Comparison of ENCODE assay signal across 21 cellular contexts in genomic region chr20:59999502-59999901, GRCh38.
"Had no signal": no experiment of that assay in that cellular context is flagged by ENCODE, and none has a peak within 500 bp of the region (broad histone marks: within the 10 kb centered on the region; RNA-seq: fewer than 3 reads in every experiment).

No MANE protein-coding gene starts in this region.

- ATAC-seq: Right ventricle myocardium inferior, SK-N-SH treated with all-trans-retinoic acid at 6 μM for 48 hours had no signal

- H3K36me3 ChIP-seq: SJCRH30 had no signal

- H3K9me3 ChIP-seq: SJCRH30 had no signal

- H3K27ac ChIP-seq: HL-60, RWPE1, SJCRH30 had no signal

- DNase-seq: KBM-7, NCI-H1092, NCI-H1105 treated with DMSO at 0.1 percent for 48 hours, NCI-H1417 treated with DMSO at 0.1 percent for 48 hours, NCI-H146, NCI-H1694 treated with DMSO at 0.1 percent for 48 hours, NCI-H2029, NCI-H2081 treated with DMSO at 0.1 percent for 48 hours, NCI-H2171, NCI-H226, NCI-H446, NCI-H510A, NCI-H524 treated with DMSO at 0.1 percent for 48 hours, NCI-H69, NCI-H774, SHP77 treated with DMSO at 0.1 percent for 48 hours, SJCRH30 had no signal

- H3K4me3 ChIP-seq: SJCRH30 had no signal
